In the genomic region with DNA sequence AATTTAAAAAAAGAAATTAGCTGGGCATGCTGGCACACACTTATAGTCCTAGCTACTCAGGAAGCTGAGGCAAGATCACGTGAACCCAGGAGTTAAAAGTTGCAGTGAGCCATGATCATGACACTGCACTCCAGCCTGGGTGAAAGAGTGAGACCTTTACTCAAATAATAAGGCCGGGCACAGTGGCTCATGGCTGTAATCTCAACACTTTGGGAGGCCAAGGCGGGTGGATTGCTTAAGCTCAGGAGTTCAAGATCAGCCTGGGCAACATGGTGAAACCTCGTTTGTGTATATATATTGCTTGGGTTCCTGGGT, we compare ENCODE assay signal across 1 cellular context.
TF ChIP-seq lines count a peak whose summit lies in the region.

No MANE protein-coding gene starts in this region.

TF ChIP-seq in A549, 52 proteins besides CTCF, POLR2A, EP300 and RAD21 (continued from another document):
- no peak for TF ChIP-seq EHF (CRISPR knock-in tag; IDR thresholded peaks at IDR 0.05)
- no peak for TF ChIP-seq E2F6 (IDR thresholded peaks at IDR 0.05; ENCODE audit: borderline replicate concordance, low read depth)
- no peak for TF ChIP-seq MAZ (IDR thresholded peaks at IDR 0.05; ENCODE audit: borderline replicate concordance, low read depth, low read length)
- TF ChIP-seq, protein P1, sequence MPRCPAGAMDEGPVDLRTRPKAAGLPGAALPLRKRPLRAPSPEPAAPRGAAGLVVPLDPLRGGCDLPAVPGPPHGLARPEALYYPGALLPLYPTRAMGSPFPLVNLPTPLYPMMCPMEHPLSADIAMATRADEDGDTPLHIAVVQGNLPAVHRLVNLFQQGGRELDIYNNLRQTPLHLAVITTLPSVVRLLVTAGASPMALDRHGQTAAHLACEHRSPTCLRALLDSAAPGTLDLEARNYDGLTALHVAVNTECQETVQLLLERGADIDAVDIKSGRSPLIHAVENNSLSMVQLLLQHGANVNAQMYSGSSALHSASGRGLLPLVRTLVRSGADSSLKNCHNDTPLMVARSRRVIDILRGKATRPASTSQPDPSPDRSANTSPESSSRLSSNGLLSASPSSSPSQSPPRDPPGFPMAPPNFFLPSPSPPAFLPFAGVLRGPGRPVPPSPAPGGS (IDR thresholded peaks at IDR 0.05): no peak
- no peak for TF ChIP-seq JUN (IDR thresholded peaks at IDR 0.05)
- no peak for TF ChIP-seq RNF2 (IDR thresholded peaks at IDR 0.05; ENCODE audit: borderline replicate concordance, low read depth)
